Comparison of ENCODE assay signal across 8 cellular contexts in the genomic region with DNA sequence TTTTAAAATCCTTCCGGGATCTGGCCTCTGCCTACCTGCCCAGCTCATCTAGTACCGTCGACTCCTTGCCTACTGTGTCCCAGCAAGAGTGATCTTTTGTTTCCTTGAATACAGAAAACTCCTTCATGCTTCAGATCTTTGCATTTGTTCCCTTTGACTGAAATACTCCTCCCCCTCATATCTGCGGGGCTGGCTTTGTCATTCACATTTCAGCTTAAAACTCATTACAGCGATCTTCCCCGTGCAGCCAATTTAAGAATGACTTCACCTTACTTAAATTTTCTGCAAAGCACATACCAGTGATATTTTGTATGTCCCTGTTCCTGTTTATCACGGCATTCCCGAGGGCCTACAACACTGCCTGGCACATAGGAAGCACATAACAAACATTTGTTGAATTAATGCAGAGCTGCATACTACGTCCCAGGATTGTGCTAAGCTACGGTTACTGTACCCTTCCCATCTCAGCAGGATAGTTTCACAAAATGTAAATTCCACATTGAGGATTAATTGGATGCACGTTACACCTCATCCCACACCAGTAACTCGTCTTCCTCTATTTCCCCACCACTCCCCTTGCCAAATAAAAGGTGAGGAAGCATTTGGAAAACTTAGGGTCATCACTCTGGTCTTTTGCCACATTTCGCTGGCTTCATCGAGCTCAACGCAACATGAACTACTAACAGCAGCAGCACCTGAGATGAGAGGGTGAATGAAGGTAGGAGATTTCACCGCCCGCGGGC. TPM values are rescaled to one million over a fixed set of nuclear protein-coding genes. Genes with fewer than 3 reads are reported as not detected.
DNase-seq lines count a peak whose midpoint lies in the region; ATAC-seq and TF ChIP-seq lines count a peak whose summit lies in the region.

No MANE protein-coding gene starts in this region.

- POLR2A ChIA-PET in AG04450 (lab: Yijun Ruan, JAX) = interaction anchor here (0.6 kb wide), 2 partner anchors 28 to 981 kb away, joined by 3 read pairs; no protein-coding TSS in a partner anchor
- POLR2A ChIA-PET in naive thymus-derived CD8-positive, alpha-beta T cell (lab: Charles Lee) = interaction anchor here (0.5 to 3.5 kb wide), 10 partner anchors 48 to 812 kb away, joined by 3 to 34 read pairs (median 4); partner anchors contain the start of genes COX20 and HNRNPU

- no peaks in the 10 kb centered on the region for H3K27me3 ChIP-seq in AG04450 (ENCODE audit: control insufficient read depth, insufficient read depth, low read length)

- no peak for ATAC-seq in naive thymus-derived CD8-positive, alpha-beta T cell
- ATAC-seq in GM21528 (IDR thresholded peaks at IDR 0.05; ENCODE audit: low FRiP score, unreplicated experiment) = no peak
- ATAC-seq in GM18502 (IDR thresholded peaks at IDR 0.05; ENCODE audit: poor library complexity, unreplicated experiment) = no peak
- no peak for ATAC-seq in HG03469 (IDR thresholded peaks at IDR 0.05; ENCODE audit: unreplicated experiment)

- H3K27ac Mint-ChIP-seq in naive thymus-derived CD8-positive, alpha-beta T cell = peak overlapping the region; percentile 63 to 95 (median 92)

- peak overlapping the region in 8 of 10 donors; percentile 31 to 91 (median 86) for H3K4me3 Mint-ChIP-seq in naive thymus-derived CD8-positive, alpha-beta T cell

- H3K36me3 Mint-ChIP-seq in naive thymus-derived CD8-positive, alpha-beta T cell = peaks cover 0 to 5% (median 0%) of the 10 kb centered on the region in 3 donors

- no peaks in the 10 kb centered on the region for H3K9me3 Mint-ChIP-seq in naive thymus-derived CD8-positive, alpha-beta T cell

- H3K9me3 ChIP-seq in AG04450 (ENCODE audit: control insufficient read depth, insufficient read depth, low read length) = no peaks in the 10 kb centered on the region; the same call in 1 of the 2 replicates
- no peaks in the 10 kb centered on the region for H3K9me3 ChIP-seq in KOPT-K1 (ENCODE audit: insufficient read depth, low read length, poor library complexity, severe bottlenecking)

- TF ChIP-seq CTCF in AG04450 (IDR thresholded peaks at IDR 0.05; ENCODE audit: low read depth, low read length) (no peak), coronary artery (IDR thresholded peaks at IDR 0.05) (no peak)

- no peak for DNase-seq in AG04450 (ENCODE audit: low read depth, low spot score)
- no peak for DNase-seq in coronary artery (ENCODE audit: low spot score)
- DNase-seq in naive thymus-derived CD8-positive, alpha-beta T cell = peak in 1 of 10 donors; percentile 19
- DNase-seq in NCI-H774 (lab: John Stamatoyannopoulos, UW) = no peak

- H3K4me3 ChIP-seq in AG04450 (ENCODE audit: low read depth, low read length) (peak overlapping the region; percentile 72), coronary artery (peak overlapping the region; percentile 72)

- H3K27ac ChIP-seq in AG04450 (ENCODE audit: low read depth, low read length) = no peak overlapping the region
- peak overlapping the region; percentile 85 for H3K27ac ChIP-seq in KOPT-K1 (ENCODE audit: low read depth, low read length, poor library complexity, severe bottlenecking)
- H3K27ac ChIP-seq in coronary artery = peak overlapping the region; percentile 58 to 97

- CTCF ChIA-PET in AG04450 (lab: Charles Lee) = interaction anchor here (0.5 to 1.4 kb wide), 4 partner anchors 48 to 390 kb away, joined by 3 to 5 read pairs (median 4); no protein-coding TSS in a partner anchor

- no peaks in the 10 kb centered on the region for H3K27me3 Mint-ChIP-seq in naive thymus-derived CD8-positive, alpha-beta T cell

- H3K4me1 Mint-ChIP-seq in naive thymus-derived CD8-positive, alpha-beta T cell = peaks cover 10 to 17% (median 11%) of the 10 kb centered on the region in 4 donors

- peaks cover 6% of the 10 kb centered on the region for H3K36me3 ChIP-seq in KOPT-K1 (ENCODE audit: insufficient read depth, low read length)

RNA-seq across cellular contexts. Expression of gene DESI2, which starts 0.8 kb away (rescaled TPM):
- polyA plus RNA-seq in AG04450 (2011; rRNA removed) = 44.9 and 60.2 TPM in 2 replicates
- 34.4 and 50.7 TPM in 2 replicates for polyA minus RNA-seq in AG04450 (2011; rRNA and poly(A)+ RNA removed)
- total RNA-seq in naive thymus-derived CD8-positive, alpha-beta T cell = 10 to 100 TPM; 17.8 to 19.1 TPM
- polyA plus RNA-seq in naive thymus-derived CD8-positive, alpha-beta T cell = 10 to 100 TPM; 10.8 to 13.1 (median 12.9) TPM
